8 cellular contexts compared by ENCODE assay signal in the genomic region with DNA sequence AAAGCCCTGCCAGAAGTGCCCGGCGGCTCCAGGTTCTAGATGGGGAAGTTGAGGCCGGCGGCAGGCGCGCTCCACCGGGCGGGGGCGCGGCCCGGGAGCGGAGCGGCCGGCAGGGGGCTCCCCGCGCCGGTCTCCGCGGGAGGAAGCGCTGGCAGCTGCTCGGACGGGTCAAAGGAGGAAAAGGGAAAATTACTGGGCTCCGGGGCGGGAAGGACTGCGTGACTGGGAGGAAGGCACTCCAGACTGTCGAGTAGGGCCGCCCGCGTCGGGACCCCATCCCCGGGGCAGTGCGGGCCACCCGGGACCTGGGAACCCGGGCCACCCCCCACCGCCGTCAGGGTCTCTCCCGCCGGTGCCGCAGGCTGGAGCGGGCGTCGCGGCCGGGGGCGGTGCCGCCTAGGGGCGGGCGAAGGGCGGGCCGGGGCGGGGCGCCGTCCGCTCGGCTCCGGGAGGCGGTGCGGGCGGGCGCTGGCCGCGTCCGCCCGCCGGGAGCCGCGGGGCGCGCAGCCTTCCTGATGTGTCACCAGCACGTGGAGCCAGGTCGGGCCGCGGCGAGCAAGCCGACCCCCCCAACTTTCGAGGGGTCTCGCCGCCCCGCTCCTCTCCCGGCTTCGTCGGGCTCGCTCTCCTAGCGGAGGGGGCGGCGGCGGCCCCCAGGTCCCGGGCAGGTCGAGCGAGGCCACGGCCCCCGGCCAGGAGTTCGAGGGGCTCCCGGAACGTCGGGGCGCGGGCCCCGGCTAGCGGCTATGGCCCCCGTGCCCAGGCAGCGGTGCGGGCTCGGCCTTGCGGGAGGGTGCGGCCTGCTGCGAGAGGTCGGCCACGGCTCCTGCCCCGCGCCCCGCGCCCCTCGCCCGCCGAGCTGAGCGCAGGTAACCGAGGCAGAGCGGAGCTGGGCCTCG.
DNase-seq lines count a peak whose midpoint lies in the region; ATAC-seq lines count a peak whose summit lies in the region.

No MANE protein-coding gene starts in this region.

- ATAC-seq in HG02763 (IDR thresholded peaks at IDR 0.05; ENCODE audit: unreplicated experiment) (peak; percentile 65), GM21381 (IDR thresholded peaks at IDR 0.05; ENCODE audit: unreplicated experiment) (no peak)

- H3K4me3 ChIP-seq in effector memory CD4-positive, alpha-beta T cell (ENCODE audit: insufficient read depth, low read depth, low read length, poor library complexity, severe bottlenecking) = peak overlapping the region; percentile 52

- H3K27ac ChIP-seq in effector memory CD4-positive, alpha-beta T cell (ENCODE audit: insufficient read depth, low read length, poor library complexity, severe bottlenecking) = no peak overlapping the region

- no peaks in the 10 kb centered on the region for H3K36me3 ChIP-seq in effector memory CD4-positive, alpha-beta T cell (ENCODE audit: control insufficient read depth, insufficient read depth, low read length)

- peaks cover 5% of the 10 kb centered on the region for H3K4me1 ChIP-seq in effector memory CD4-positive, alpha-beta T cell (ENCODE audit: control insufficient read depth, insufficient read depth, low read length, poor library complexity, severe bottlenecking)

- H3K9me3 ChIP-seq in effector memory CD4-positive, alpha-beta T cell (ENCODE audit: control insufficient read depth, low read length) = no peaks in the 10 kb centered on the region

- no peaks in the 10 kb centered on the region for H3K27me3 ChIP-seq in effector memory CD4-positive, alpha-beta T cell (replicated peaks; ENCODE audit: control insufficient read depth, insufficient read depth, low read length, poor library complexity, severe bottlenecking)

- DNase-seq in ELR (ENCODE audit: low read depth) (peak; percentile 88), NCI-H69 (lab: John Stamatoyannopoulos, UW) (peak; percentile 87), lung microvascular endothelial cell (ENCODE audit: low read depth in 2 of 2) (peak; percentile 83 to 90)
- DNase-seq in activated CD8-positive, alpha-beta memory T cell treated with anti-CD3 and anti-CD28 coated beads for 24 hours = peak; percentile 86
- DNase-seq in effector memory CD4-positive, alpha-beta T cell = peak; percentile 32 to 45 (median 37)
- peak; percentile 22 to 64 (median 23) for DNase-seq in stimulated activated CD4-positive, alpha-beta T cell treated with anti-CD3 and anti-CD28 coated beads, TNF-alpha, amount 100 ng/mL, for 24 hours (ENCODE audit: low read depth in 3 of 3)

Comparison
In these comparisons a context has a peak if more than half of its experiments do, and no peak if none do; other contexts are left out.
1. DNase-seq: peak in every context shown above with its lines; median percentile 88 in ELR; 87 in NCI-H69; 86 in lung microvascular endothelial cell; 86 in activated CD8-positive, alpha-beta memory T cell treated with anti-CD3 and anti-CD28 coated beads for 24 hours; 37 in effector memory CD4-positive, alpha-beta T cell; 23 in stimulated activated CD4-positive, alpha-beta T cell treated with anti-CD3 and anti-CD28 coated beads, TNF-alpha, amount 100 ng/mL, for 24 hours.